ENCODE assay signal across 8 cellular contexts in genomic region chr3:109050591-109051167, GRCh38.
A peak's percentile ranks its signal among the peaks of the same experiment; 100 is the strongest.
DNase-seq lines count a peak whose midpoint lies in the region; ATAC-seq, FAIRE-seq and TF ChIP-seq lines count a peak whose summit lies in the region.

No MANE protein-coding gene starts in this region.

- POLR2A ChIA-PET in A549 (lab: Yijun Ruan, JAX) (no interaction called here), HEK293T (lab: Yijun Ruan, JAX) (no interaction called here), GM12878 (lab: Charles Lee) (no interaction called here)

- H3K4me1 ChIP-seq in A549, result no peaks in the 10 kb centered on the region
- no peaks in the 10 kb centered on the region for H3K4me1 ChIP-seq in GM12878 (ENCODE audit: control insufficient read depth, insufficient read depth, low read length)

- no peak overlapping the region for H2AFZ ChIP-seq in GM12878 (ENCODE audit: control insufficient read depth, low read depth, low read length)

- DNase-seq in A549 (ENCODE audit: low read depth in 1 of 2, low spot score in 1 of 2) (peak; percentile 21 to 56), ELF-1 (ENCODE audit: low read depth, low spot score) (peak; percentile 11), HEK293T (ENCODE audit: extremely low spot score) (peak; percentile 25), NCI-H2171 (lab: John Stamatoyannopoulos, UW) (peak; percentile 24), GM12878 (ENCODE audit: low read depth, low spot score) (no peak), nephron progenitor cell (peak; percentile 2), posterior vena cava (ENCODE audit: low spot score) (no peak), NCI-H774 (lab: John Stamatoyannopoulos, UW) (no peak)

- H3K4me1 Mint-ChIP-seq in nephron progenitor cell, result no peaks in the 10 kb centered on the region

- RAD21 ChIA-PET in GM12878 (lab: Charles Lee; ENCODE audit: unreplicated experiment), result interaction anchor here (1.1 to 1.9 kb wide), 3 partner anchors 21 to 30 kb away, joined by 7 to 14 read pairs (median 14); no protein-coding TSS in a partner anchor

- TF ChIP-seq CTCF in A549 (IDR thresholded peaks at IDR 0.05), result peak; percentile 71
- TF ChIP-seq CTCF in GM12878 (IDR thresholded peaks at IDR 0.05 in 2 of 3, conservative IDR thresholded peaks at IDR 0.05 in 1 of 3; ENCODE audit: control insufficient read depth in 2 of 3, extremely low read depth in 1 of 3, insufficient read depth in 1 of 3, low read depth in 3 of 3, low read length in 3 of 3), result peak; percentile 57 to 80 (median 64)
- TF ChIP-seq CTCF in nephron progenitor cell (IDR thresholded peaks at IDR 0.05), result peak; percentile 42

- H3K9me3 ChIP-seq in A549 (no peaks in the 10 kb centered on the region), GM12878 (replicated peaks; ENCODE audit: control insufficient read depth, insufficient read depth, low read length) (no peaks in the 10 kb centered on the region)

- intact Hi-C loops in GM12878 (cut with micrococcal nuclease; ENCODE audit: unreplicated experiment), result loop anchor here (1.0 kb wide), 1 partner anchor 32 kb away; no protein-coding TSS in a partner anchor
- intact Hi-C loops in posterior vena cava (cut with DNase I), result no loop called here

- TF ChIP-seq EP300 in A549 (IDR thresholded peaks at IDR 0.05), result no peak
- no peak for TF ChIP-seq EP300 in GM12878 (IDR thresholded peaks at IDR 0.05; ENCODE audit: borderline replicate concordance in 1 of 2, control insufficient read depth in 1 of 2, low read depth in 2 of 2, low read length in 2 of 2)

- FAIRE-seq in A549 (lab: Jason Lieb, UNC) (no peak), GM12878 (lab: Jason Lieb, UNC) (no peak)

- no TSS peak for BruUV-seq in GM12878 (replicated peaks; lab: Mats Ljungman, UMichigan)

- no peaks in the 10 kb centered on the region for H3K36me3 ChIP-seq in GM12878 (ENCODE audit: control insufficient read depth in 2 of 2, insufficient read depth in 2 of 2, low read length in 1 of 2)

- CTCF ChIA-PET in A549 (lab: Yijun Ruan, JAX) (interaction anchor here (0.7 to 1.2 kb wide), 5 partner anchors 11 to 174 kb away, joined by 3 to 4 read pairs (median 3); no protein-coding TSS in a partner anchor), HEK293T (lab: Yijun Ruan, JAX) (interaction anchor here (0.6 kb wide), 1 partner anchor 232 kb away, joined by 4 read pairs; no protein-coding TSS in a partner anchor), GM12878 (lab: Yijun Ruan, JAX) (interaction anchor here (0.7 to 3.3 kb wide), 11 partner anchors 11 to 174 kb away, joined by 3 to 31 read pairs (median 5); no protein-coding TSS in a partner anchor)

- H3K4me3 ChIP-seq in A549, result no peak overlapping the region
- H3K4me3 ChIP-seq in GM12878, result no peak overlapping the region

- TF ChIP-seq POLR2A in A549 (IDR thresholded peaks at IDR 0.05; ENCODE audit: low read length) (no peak), GM12878 (IDR thresholded peaks at IDR 0.05; ENCODE audit: low read depth, low read length) (no peak)

- no peaks in the 10 kb centered on the region for H3K9me3 Mint-ChIP-seq in nephron progenitor cell

- no peaks in the 10 kb centered on the region for H3K27me3 ChIP-seq in GM12878 (replicated peaks in 1 of 2; ENCODE audit: control insufficient read depth in 2 of 2, insufficient read depth in 2 of 2, low read length in 1 of 2)

- ATAC-seq in A549, result peak in 1 of 2 experiments; percentile 57; a peak in 3 of 6 replicates
- ATAC-seq in GM12878, result peak; percentile 80

- H3K36me3 Mint-ChIP-seq in nephron progenitor cell (ENCODE audit: low read depth), result no peaks in the 10 kb centered on the region

- no peak overlapping the region for H3K4me3 Mint-ChIP-seq in nephron progenitor cell

- no peak overlapping the region for H3K9ac ChIP-seq in GM12878 (ENCODE audit: control insufficient read depth, insufficient read depth, low read length)

- H3K79me2 ChIP-seq in GM12878 (ENCODE audit: control insufficient read depth, insufficient read depth, low read length), result no peaks in the 10 kb centered on the region

- H3K27me3 Mint-ChIP-seq in nephron progenitor cell (ENCODE audit: low read depth, poor library complexity), result no peaks in the 10 kb centered on the region

- TF ChIP-seq RAD21 in A549 (conservative IDR thresholded peaks at IDR 0.05 in 1 of 2, IDR thresholded peaks at IDR 0.05 in 1 of 2), result peak; percentile 63 to 68
- peak; percentile 69 for TF ChIP-seq RAD21 in GM12878 (IDR thresholded peaks at IDR 0.05; ENCODE audit: insufficient read depth, low read depth, low read length)

- 14% methylated on average over 3 of the region's 3 CpGs for WGBS in A549 (ENCODE audit: missing lambda C conversion rate)
- WGBS in GM12878 (ENCODE audit: insufficient coverage, insufficient replicate concordance, low lambda C conversion rate, missing lambda C conversion rate), result 13% methylated on average over 3 of the region's 3 CpGs

- H3K4me2 ChIP-seq in A549, result no peak overlapping the region
- no peak overlapping the region for H3K4me2 ChIP-seq in GM12878 (ENCODE audit: control insufficient read depth, insufficient read depth)

- no peaks in the 10 kb centered on the region for H4K20me1 ChIP-seq in GM12878 (ENCODE audit: control insufficient read depth, insufficient read depth)

- in situ Hi-C loops in GM12878 (cut with MboI), result no loop called here

- H3K27ac Mint-ChIP-seq in nephron progenitor cell, result no peak overlapping the region

- H3K27ac ChIP-seq in A549 (no peak overlapping the region), GM12878 (ENCODE audit: control insufficient read depth, insufficient read depth) (no peak overlapping the region)

- SMC1A ChIA-PET in GM12878 (lab: Charles Lee; ENCODE audit: uncharacterized antibody, unreplicated experiment), result interaction anchor here (0.7 to 1.7 kb wide), 7 partner anchors 9 to 30 kb away, joined by 3 to 6 read pairs (median 3); no protein-coding TSS in a partner anchor

TF ChIP-seq in A549, 52 proteins besides CTCF, POLR2A, EP300 and RAD21:
- TF ChIP-seq SMC3 (IDR thresholded peaks at IDR 0.05) (peak; percentile 62), NPAS2 (CRISPR knock-in tag; IDR thresholded peaks at IDR 0.05; ENCODE audit: borderline replicate concordance) (no peak), ZNF302 (CRISPR knock-in tag; IDR thresholded peaks at IDR 0.05) (no peak), EHMT2 (IDR thresholded peaks at IDR 0.05; ENCODE audit: low read depth) (no peak)

TF ChIP-seq in HEK293T, 16 proteins besides CTCF, POLR2A, EP300 and RAD21:
- TF ChIP-seq FOXM1 (IDR thresholded peaks at IDR 0.05; ENCODE audit: borderline replicate concordance), result no peak
- TF ChIP-seq L3MBTL2 (conservative IDR thresholded peaks at IDR 0.05), result no peak
- no peak for TF ChIP-seq HDGF (IDR thresholded peaks at IDR 0.05; ENCODE audit: borderline replicate concordance)
- TF ChIP-seq BHLHE40 (IDR thresholded peaks at IDR 0.05; ENCODE audit: borderline replicate concordance), result no peak
- no peak for TF ChIP-seq FOXA1 (IDR thresholded peaks at IDR 0.05)
- TF ChIP-seq PKNOX1 (IDR thresholded peaks at IDR 0.05), result no peak
- no peak for TF ChIP-seq FOXK2 (IDR thresholded peaks at IDR 0.05)
- TF ChIP-seq LEF1 (IDR thresholded peaks at IDR 0.05; ENCODE audit: borderline replicate concordance), result no peak
- no peak for TF ChIP-seq ARNT (IDR thresholded peaks at IDR 0.05)
- no peak for TF ChIP-seq NFRKB (IDR thresholded peaks at IDR 0.05)
- no peak for TF ChIP-seq CTBP1 (IDR thresholded peaks at IDR 0.05; ENCODE audit: borderline replicate concordance)
- TF ChIP-seq ELF4 (IDR thresholded peaks at IDR 0.05), result no peak
- no peak for TF ChIP-seq TARDBP (IDR thresholded peaks at IDR 0.05)
- no peak for TF ChIP-seq SP1 (IDR thresholded peaks at IDR 0.05)
- no peak for TF ChIP-seq SUZ12 (IDR thresholded peaks at IDR 0.05)
- no peak for TF ChIP-seq ZNF384 (IDR thresholded peaks at IDR 0.05)
TF ChIP-seq in HEK293T: peak in this region for 0.

TF ChIP-seq in GM12878, 131 proteins besides CTCF, POLR2A, EP300 and RAD21:
- TF ChIP-seq SMC3 (IDR thresholded peaks at IDR 0.05; ENCODE audit: borderline replicate concordance, low read length) (peak; percentile 58; the same call in 1 of the 2 replicates), JUNB (IDR thresholded peaks at IDR 0.05) (no peak), YY1 (IDR thresholded peaks at IDR 0.05; ENCODE audit: low read depth, low read length) (0 out of 2 replicates have a peak, but pooled peaks have one; percentile 26), RUNX3 (IDR thresholded peaks at IDR 0.05; ENCODE audit: low read length) (no peak)

Comparison
In these comparisons a context has a peak if more than half of its experiments do, and no peak if none do; other contexts are left out.
1. DNase-seq: peak in A549 (2 of 2), ELF-1 (single experiment), HEK293T (single experiment), NCI-H2171 (single experiment) and nephron progenitor cell (single experiment); none in GM12878 (single experiment), posterior vena cava (single experiment) and NCI-H774 (single experiment).
2. Of the 24 proteins assayed by ChIP-seq in both GM12878 and A549: peak only in GM12878: none; only in A549: none; in both: CTCF, RAD21 and SMC3; in neither: 21.
3. Peak in every context shown above with its lines, with median percentiles within 50 percentile points of each other: CTCF ChIP-seq.